1 cellular context compared by ENCODE assay signal in genomic region chr1:234875953-234876814, GRCh38.
TF ChIP-seq lines count a peak whose summit lies in the region.

No MANE protein-coding gene starts in this region.

TF ChIP-seq in HEK293, 187 proteins besides CTCF, POLR2A, EP300 and RAD21 (continued from another document and continues in another):
- TF ChIP-seq ZBTB11 (tag by site-specific recombination; conservative IDR thresholded peaks at IDR 0.05; ENCODE audit: low read depth) (no peak), ZNF76 (tag by site-specific recombination; IDR thresholded peaks at IDR 0.05; ENCODE audit: borderline replicate concordance, low read depth) (no peak), ZNF48 (tag by site-specific recombination; IDR thresholded peaks at IDR 0.05) (no peak), ZNF302 (tag by site-specific recombination; IDR thresholded peaks at IDR 0.05; ENCODE audit: low read depth) (no peak), ZNF449 (tag by site-specific recombination; IDR thresholded peaks at IDR 0.05) (no peak), ZSCAN16 (tag by site-specific recombination; IDR thresholded peaks at IDR 0.05) (no peak), ZNF645 (tag by site-specific recombination; IDR thresholded peaks at IDR 0.05) (no peak), PRDM6 (tag by site-specific recombination; IDR thresholded peaks at IDR 0.05) (no peak), ZNF548 (tag by site-specific recombination; IDR thresholded peaks at IDR 0.05) (no peak), ZBTB44 (tag by site-specific recombination; IDR thresholded peaks at IDR 0.05) (no peak), RBAK (tag by site-specific recombination; IDR thresholded peaks at IDR 0.05) (no peak), ZNF37A (tag by site-specific recombination; IDR thresholded peaks at IDR 0.05) (no peak), ZNF707 (tag by site-specific recombination; IDR thresholded peaks at IDR 0.05) (no peak), ZNF155 (tag by site-specific recombination; IDR thresholded peaks at IDR 0.05) (no peak), ZNF2 (tag by site-specific recombination; IDR thresholded peaks at IDR 0.05) (no peak), ZBTB8A (tag by site-specific recombination; IDR thresholded peaks at IDR 0.05) (no peak), INSM2 (tag by site-specific recombination; IDR thresholded peaks at IDR 0.05) (no peak), SETDB1 (IDR thresholded peaks at IDR 0.05; ENCODE audit: insufficient read length, low read length) (no peak), ZNF138 (tag by site-specific recombination; IDR thresholded peaks at IDR 0.05; ENCODE audit: borderline replicate concordance) (no peak), SCRT1 (tag by site-specific recombination; IDR thresholded peaks at IDR 0.05; ENCODE audit: borderline replicate concordance) (no peak), ZSCAN5A (tag by site-specific recombination; IDR thresholded peaks at IDR 0.05) (peak; percentile 6; the same call in 1 of the 2 replicates), ZNF416 (tag by site-specific recombination; IDR thresholded peaks at IDR 0.05) (no peak), ZNF274 (IDR thresholded peaks at IDR 0.05; ENCODE audit: low read length) (no peak), ZNF274 (tag by site-specific recombination; IDR thresholded peaks at IDR 0.05; ENCODE audit: borderline replicate concordance) (no peak), HIC1 (tag by site-specific recombination; IDR thresholded peaks at IDR 0.05) (no peak), ZNF629 (tag by site-specific recombination; IDR thresholded peaks at IDR 0.05) (peak; percentile 41; the same call in 1 of the 2 replicates), GLIS2 (tag by site-specific recombination; IDR thresholded peaks at IDR 0.05) (peak; percentile 83), ZNF184 (tag by site-specific recombination; IDR thresholded peaks at IDR 0.05) (no peak), KLF10 (tag by site-specific recombination; IDR thresholded peaks at IDR 0.05) (no peak), KLF1 (tag by site-specific recombination; IDR thresholded peaks at IDR 0.05) (peak; percentile 21; the same call in 1 of the 2 replicates), ZNF747 (tag by site-specific recombination; IDR thresholded peaks at IDR 0.05) (no peak), ZBTB49 (tag by site-specific recombination; IDR thresholded peaks at IDR 0.05; ENCODE audit: low read depth) (no peak), ZNF133 (tag by site-specific recombination; IDR thresholded peaks at IDR 0.05) (no peak), ZNF777 (tag by site-specific recombination; IDR thresholded peaks at IDR 0.05; ENCODE audit: borderline replicate concordance) (no peak), ZNF670 (tag by site-specific recombination; IDR thresholded peaks at IDR 0.05; ENCODE audit: low read depth) (no peak), ZFP37 (tag by site-specific recombination; IDR thresholded peaks at IDR 0.05) (no peak), ZNF768 (tag by site-specific recombination; IDR thresholded peaks at IDR 0.05) (no peak), ATF2 (tag by site-specific recombination; IDR thresholded peaks at IDR 0.05; ENCODE audit: low read depth) (no peak), ZNF600 (tag by site-specific recombination; IDR thresholded peaks at IDR 0.05) (no peak; the same call in 1 of the 2 replicates), ZNF169 (tag by site-specific recombination; IDR thresholded peaks at IDR 0.05) (no peak), ZNF596 (tag by site-specific recombination; IDR thresholded peaks at IDR 0.05) (peak; percentile 66), ZNF610 (tag by site-specific recombination; IDR thresholded peaks at IDR 0.05; ENCODE audit: borderline replicate concordance) (no peak), ZNF202 (tag by site-specific recombination; IDR thresholded peaks at IDR 0.05; ENCODE audit: borderline replicate concordance) (no peak), SP7 (tag by site-specific recombination; IDR thresholded peaks at IDR 0.05) (peak; percentile 77), ZNF580 (tag by site-specific recombination; IDR thresholded peaks at IDR 0.05) (0 out of 2 replicates have a peak, but pooled peaks have one; percentile 27)
